In the genomic region with DNA sequence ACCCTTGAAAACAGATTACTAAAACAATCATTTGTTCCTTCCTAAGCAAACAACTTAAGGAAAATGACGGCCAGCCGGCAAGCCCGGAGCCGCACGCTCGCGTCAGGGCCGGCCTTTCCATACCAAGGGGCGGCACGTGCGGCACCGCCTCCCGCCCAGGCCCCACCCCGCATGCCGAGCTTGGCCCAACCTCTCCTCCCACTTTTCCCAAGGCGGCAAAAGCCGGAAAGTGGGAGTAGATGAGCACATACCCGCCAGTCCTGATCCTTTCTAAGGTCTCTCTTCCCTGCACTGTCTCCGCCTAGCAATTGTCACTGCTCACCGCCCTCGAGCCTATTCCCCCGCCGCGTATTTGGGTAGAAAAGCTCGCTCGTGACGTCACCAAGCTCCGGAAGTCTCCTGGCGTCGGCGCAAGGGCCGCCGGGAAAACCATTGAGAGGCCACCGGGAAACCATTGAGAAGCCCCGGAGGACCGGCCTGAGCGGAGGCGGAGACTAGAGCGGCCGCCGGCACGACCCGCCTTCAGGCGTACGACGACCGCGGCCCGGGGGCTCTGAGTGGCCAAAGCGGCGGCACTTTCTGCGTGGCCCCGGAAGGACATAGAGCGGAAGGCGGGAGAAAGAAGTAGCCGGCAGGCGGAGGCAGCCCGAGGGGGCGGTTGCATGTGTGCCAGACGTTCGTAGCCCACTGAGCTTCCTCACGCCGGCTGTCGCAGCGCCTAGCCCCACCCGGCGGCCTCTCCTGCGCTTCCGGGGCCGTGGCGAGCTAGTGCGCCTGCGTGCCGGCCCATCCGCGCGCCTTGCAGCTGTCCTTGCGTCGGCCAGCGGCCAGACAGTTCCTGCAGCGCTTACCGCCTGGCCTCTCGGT, we compare ENCODE assay signal across 8 cellular contexts. TPM values are rescaled to one million over a fixed set of nuclear protein-coding genes. Genes with fewer than 3 reads are reported as not detected.
DNase-seq lines count a peak whose midpoint lies in the region; ATAC-seq and TF ChIP-seq lines count a peak whose summit lies in the region.

Gene NCBP1, plus strand, starts transcription at position 830 of the 867 bp plus-strand sequence. CDS start 61 bp downstream, outside the sequence.
Gene TSTD2, minus strand, starts transcription at position 377 of the 867 bp plus-strand sequence. CDS start 5,806 bp downstream, outside the sequence.

- peak; percentile 87 for ATAC-seq in HG03439 (IDR thresholded peaks at IDR 0.05; ENCODE audit: unreplicated experiment)

- TF ChIP-seq CTCF in chondrocyte (IDR thresholded peaks at IDR 0.05): no peak

- TF ChIP-seq POLR2A in GM19193 (IDR thresholded peaks at IDR 0.05; ENCODE audit: extremely low read depth, insufficient read depth, insufficient read length): peak; percentile 93

- DNase-seq in AML-193 (lab: John Stamatoyannopoulos, UW) (peak; percentile 95 to 96), NCI-H510A treated with DMSO at 0.1 percent for 48 hours (lab: John Stamatoyannopoulos, UW) (peak; percentile 97), chondrocyte (ENCODE audit: low spot score) (peak; percentile 99), kidney glomerular epithelial cell (lab: John Stamatoyannopoulos, UW) (peak; percentile 100)
- peak; percentile 91 to 93 for DNase-seq in activated CD4-positive, alpha-beta T cell treated with anti-CD3 and anti-CD28 coated beads for 24 hours (ENCODE audit: low read depth in 2 of 2)
- peak; percentile 82 to 84 for DNase-seq in stimulated activated CD4-positive, alpha-beta T cell treated with anti-CD3 and anti-CD28 coated beads, Interleukin-1b, Interleukin-23, amount 100 ng/mL, for 1 hour (ENCODE audit: low read depth in 2 of 2)

- no peaks in the 10 kb centered on the region for H3K9me3 Mint-ChIP-seq in chondrocyte (ENCODE audit: low read depth)

- peak within 1 kb of the TSS; percentile 100 for H3K27ac Mint-ChIP-seq in chondrocyte (ENCODE audit: unreplicated experiment)

- H3K4me1 Mint-ChIP-seq in chondrocyte (ENCODE audit: low read depth): peaks cover 45% of the 10 kb centered on the region

- H3K27me3 Mint-ChIP-seq in chondrocyte (ENCODE audit: low read depth): no peaks in the 10 kb centered on the region

- H3K4me3 Mint-ChIP-seq in chondrocyte (ENCODE audit: unreplicated experiment): peak within 1 kb of the TSS; percentile 85

- H3K36me3 Mint-ChIP-seq in chondrocyte (ENCODE audit: low read depth): no peaks in the 10 kb centered on the region

RNA-seq across cellular contexts. Expression of gene NCBP1, which starts in this region (rescaled TPM):
- total RNA-seq in chondrocyte: 32.3 to 41.6 TPM (median 32.7 TPM) in 3 replicates

RNA-seq across cellular contexts. Expression of gene TSTD2, which starts in this region (rescaled TPM):
- 18.8 to 21.9 TPM (median 19.6 TPM) in 3 replicates for total RNA-seq in chondrocyte

Comparison
In these comparisons a context has a peak if more than half of its experiments do, and no peak if none do; other contexts are left out.
1. Peak in every context shown above with its lines: DNase-seq and ATAC-seq.